In the genomic region with DNA sequence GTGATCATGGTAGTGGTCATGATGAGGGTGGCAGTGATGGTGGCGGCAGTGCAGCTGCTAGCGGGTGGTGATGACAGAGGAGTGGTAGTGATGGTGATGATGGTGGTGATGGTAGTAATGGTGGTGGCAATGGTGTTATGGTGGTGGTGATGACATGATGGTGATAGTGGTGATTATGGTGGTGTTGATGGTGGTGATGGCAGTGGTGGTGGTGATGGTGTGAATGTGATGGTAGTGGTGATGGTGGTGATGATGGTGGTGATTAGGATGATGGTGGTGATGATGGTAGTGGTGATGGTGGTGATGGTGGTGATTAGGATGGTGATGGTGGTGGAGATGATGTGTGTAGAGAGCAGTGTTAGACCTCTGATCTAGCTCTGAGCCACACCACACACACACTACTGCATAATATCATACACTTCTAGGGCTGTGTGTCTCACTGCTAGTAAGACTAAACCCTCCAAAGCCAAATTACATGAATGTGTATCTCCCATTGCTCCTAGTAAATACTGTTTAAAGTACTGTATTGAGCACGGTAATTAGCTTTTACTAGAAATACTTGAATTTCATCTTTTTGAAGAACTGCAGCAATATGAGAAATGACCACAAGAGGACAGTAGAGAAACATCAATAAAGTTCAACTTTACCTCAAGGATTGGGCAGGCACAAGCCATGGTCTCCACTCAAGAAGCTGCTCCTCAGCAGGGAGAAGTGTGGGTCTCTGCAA, we compare ENCODE assay signal across 1 cellular context.
TF ChIP-seq lines count a peak whose summit lies in the region.

No MANE protein-coding gene starts in this region.

TF ChIP-seq in endothelial cell of umbilical vein, 7 proteins besides CTCF, POLR2A, EP300 and RAD21 (continued from another document):
- no peak for TF ChIP-seq FOS (IDR thresholded peaks at IDR 0.05; ENCODE audit: borderline replicate concordance, insufficient read depth, low read length)
- TF ChIP-seq POLR2AphosphoS5 (IDR thresholded peaks at IDR 0.05; ENCODE audit: insufficient read depth, low read depth, low read length) = no peak
- TF ChIP-seq JUN (IDR thresholded peaks at IDR 0.05; ENCODE audit: borderline replicate concordance, insufficient read depth, insufficient read length, low read depth) = no peak
